ENCODE assay signal across 22 cellular contexts in the genomic region with DNA sequence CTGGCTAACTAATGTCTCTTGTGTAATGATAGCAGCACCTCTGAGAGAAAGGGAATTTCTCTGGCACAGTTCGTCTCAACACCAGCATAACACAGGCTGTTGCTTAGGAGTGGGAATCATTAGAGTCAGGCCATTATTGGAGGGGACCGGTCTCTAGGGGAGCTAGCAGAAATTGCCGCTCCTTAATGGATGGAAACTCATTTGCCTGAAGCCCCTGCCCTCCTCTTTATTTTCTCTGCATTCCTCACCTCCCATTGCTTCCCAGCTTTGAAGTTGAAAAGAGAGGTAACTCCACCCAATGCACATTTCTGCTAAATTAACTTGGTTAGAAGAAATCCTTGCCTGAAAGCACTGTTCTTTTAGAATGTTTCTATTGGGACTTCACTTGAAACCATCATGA. TPM values are rescaled to one million over a fixed set of nuclear protein-coding genes. Genes with fewer than 3 reads are reported as not detected.
DNase-seq lines count a peak whose midpoint lies in the region; ATAC-seq and TF ChIP-seq lines count a peak whose summit lies in the region.
"Had no signal": no experiment of that assay in that cellular context is flagged by ENCODE, and none has a peak within 500 bp of the region (broad histone marks: within the 10 kb centered on the region; RNA-seq: fewer than 3 reads in every experiment).

No MANE protein-coding gene starts in this region.

- H3K27ac ChIP-seq in HUES6 (ENCODE audit: low read depth, low read length) (no peak overlapping the region), neuronal stem cell (replicated peaks; ENCODE audit: low read length) (peak overlapping the region; percentile 80)
- H3K27ac ChIP-seq: C4-2B, HL-60 had no signal

- no peak for TF ChIP-seq CTCF in glutamatergic neuron (IDR thresholded peaks at IDR 0.05; ENCODE audit: partially characterized antibody, unreplicated experiment)

- H2BK12ac ChIP-seq in neuronal stem cell (ENCODE audit: low read length) = no peak overlapping the region

- H3K36me3 ChIP-seq in HUES6 (ENCODE audit: control insufficient read depth, insufficient read depth, low read length) (0 out of 2 replicates have a peak, but pooled peaks cover 7% of the 10 kb centered on the region), neuronal stem cell (replicated peaks in 1 of 2; ENCODE audit: control insufficient read depth in 2 of 2, insufficient read depth in 2 of 2, low read length in 2 of 2) (peaks cover 10 to 84% of the 10 kb centered on the region in 2 donors)

- WGBS in neuronal stem cell (ENCODE audit: extremely low coverage in 2 of 2, insufficient read length in 2 of 2, insufficient replicate concordance in 1 of 2), 2 donors = no CpG with 5 or more reads among the region's 3 CpGs

- H3K9ac ChIP-seq in HUES6 (ENCODE audit: low read length) (no peak overlapping the region), neuronal stem cell (ENCODE audit: low read depth, low read length, poor library complexity) (no peak overlapping the region)

- H2AFZ ChIP-seq in neuronal stem cell (ENCODE audit: low read length) = no peak overlapping the region

- H3K4me3 Mint-ChIP-seq in T-helper 17 cell = peak overlapping the region; percentile 39
- peak overlapping the region; percentile 60 for H3K4me3 Mint-ChIP-seq in glutamatergic neuron (ENCODE audit: unreplicated experiment)
- no peak overlapping the region for H3K4me3 Mint-ChIP-seq in stimulated activated naive B cell treated with anti-CD40 and anti-IgM and Interleukin-4, amounts not matched to agents 10 μg/mL and 1 μg/mL and 100 μg/mL, for 72 hours

- H3K4me3 ChIP-seq in HUES6 (ENCODE audit: low read depth, low read length) = peak overlapping the region; percentile 13; the same call in 1 of the 2 replicates
- H3K4me3 ChIP-seq in neuronal stem cell (ENCODE audit: low read length in 2 of 2) = no peak overlapping the region

- H3K4me1 ChIP-seq in HUES6 (ENCODE audit: control insufficient read depth, insufficient read depth, low read length) = peaks cover 54% of the 10 kb centered on the region
- H3K4me1 ChIP-seq in neuronal stem cell (ENCODE audit: control insufficient read depth in 2 of 2, insufficient read depth in 1 of 2, low read depth in 1 of 2, low read length in 2 of 2) = peaks cover 8 to 40% of the 10 kb centered on the region in 2 donors

- peaks cover 3% of the 10 kb centered on the region for H3K36me3 Mint-ChIP-seq in T-helper 17 cell (ENCODE audit: low read depth)
- H3K36me3 Mint-ChIP-seq in glutamatergic neuron (ENCODE audit: unreplicated experiment) = no peaks in the 10 kb centered on the region
- peaks cover 52 to 65% of the 10 kb centered on the region in 2 donors for H3K36me3 Mint-ChIP-seq in stimulated activated naive B cell treated with anti-CD40 and anti-IgM and Interleukin-4, amounts not matched to agents 10 μg/mL and 1 μg/mL and 100 μg/mL, for 72 hours

- peaks cover 27% of the 10 kb centered on the region for H3K9me3 Mint-ChIP-seq in glutamatergic neuron (ENCODE audit: unreplicated experiment)
- no peaks in the 10 kb centered on the region for H3K9me3 Mint-ChIP-seq in stimulated activated naive B cell treated with anti-CD40 and anti-IgM and Interleukin-4, amounts not matched to agents 10 μg/mL and 1 μg/mL and 100 μg/mL, for 72 hours

- peak overlapping the region; percentile 3 for H3K4me2 ChIP-seq in neuronal stem cell (ENCODE audit: insufficient read depth, low read length, poor library complexity, severe bottlenecking)

- H3K4me1 Mint-ChIP-seq in T-helper 17 cell (peaks cover 12% of the 10 kb centered on the region), glutamatergic neuron (ENCODE audit: low read depth, unreplicated experiment) (peaks cover 79% of the 10 kb centered on the region)
- H3K4me1 Mint-ChIP-seq in stimulated activated naive B cell treated with anti-CD40 and anti-IgM and Interleukin-4, amounts not matched to agents 10 μg/mL and 1 μg/mL and 100 μg/mL, for 72 hours = peaks cover 4 to 6% of the 10 kb centered on the region in 2 donors

- H4K91ac ChIP-seq in neuronal stem cell (ENCODE audit: low read depth, low read length, poor library complexity) = no peak overlapping the region

- H3K4ac ChIP-seq in neuronal stem cell (ENCODE audit: low read length) = no peak overlapping the region

- H2AK5ac ChIP-seq in neuronal stem cell (ENCODE audit: low read depth, low read length) = no peak overlapping the region

- no peak overlapping the region for H4K8ac ChIP-seq in neuronal stem cell (ENCODE audit: low read depth, low read length)

- peaks cover 4% of the 10 kb centered on the region for H3K79me1 ChIP-seq in neuronal stem cell (ENCODE audit: low read depth, low read length)

- H3K27me3 ChIP-seq in HUES6 (ENCODE audit: control insufficient read depth, insufficient read depth, low read length) = no peaks in the 10 kb centered on the region
- H3K27me3 ChIP-seq in neuronal stem cell (ENCODE audit: control insufficient read depth in 3 of 3, insufficient read depth in 3 of 3, low read depth in 1 of 3, low read length in 3 of 3) = no peaks in the 10 kb centered on the region

- no peaks in the 10 kb centered on the region for H3K27me3 Mint-ChIP-seq in T-helper 17 cell
- H3K27me3 Mint-ChIP-seq in glutamatergic neuron (ENCODE audit: unreplicated experiment) = peaks cover 16% of the 10 kb centered on the region
- H3K27me3 Mint-ChIP-seq in stimulated activated naive B cell treated with anti-CD40 and anti-IgM and Interleukin-4, amounts not matched to agents 10 μg/mL and 1 μg/mL and 100 μg/mL, for 72 hours = no peaks in the 10 kb centered on the region

- no peak overlapping the region for H2BK5ac ChIP-seq in neuronal stem cell (ENCODE audit: low read length)

- H3K9me3 ChIP-seq in HUES6 (ENCODE audit: control insufficient read depth, insufficient read depth, low read depth, low read length) (no peaks in the 10 kb centered on the region), T-helper 17 cell (ENCODE audit: control insufficient read depth, low read length, poor library complexity, severe bottlenecking) (no peaks in the 10 kb centered on the region), neuronal stem cell (replicated peaks in 1 of 2; ENCODE audit: control insufficient read depth in 2 of 2, insufficient read depth in 1 of 2, low read depth in 1 of 2, low read length in 2 of 2) (no peaks in the 10 kb centered on the region)

- DNase-seq in T-helper 17 cell (no peak), glutamatergic neuron (no peak), neuronal stem cell (ENCODE audit: low spot score) (no peak), T-helper 1 cell (no peak)
- DNase-seq in stimulated activated naive B cell treated with anti-CD40 and anti-IgM and Interleukin-4, amounts not matched to agents 10 μg/mL and 1 μg/mL and 100 μg/mL, for 72 hours = no peak
- DNase-seq: ACHN; AML-193; DMS79; H7; NCI-H1105; NCI-H2081; NCI-H2171 treated with DMSO at 0.1 percent for 48 hours; NCI-H446 treated with DMSO at 0.1 percent for 48 hours; NK-92 treated with Interleukin-12 subunit alpha and Interleukin-12 subunit beta, amount 100 ng/mL, for 24 hours; SHP77 treated with DMSO at 0.1 percent for 48 hours had no signal

- ATAC-seq in T-helper 17 cell (no peak), SK-N-SH treated with all-trans-retinoic acid at 6 μM for 48 hours (no peak)
- no peak for ATAC-seq in stimulated activated naive B cell treated with anti-CD40 and anti-IgM and Interleukin-4, amounts not matched to agents 10 μg/mL and 1 μg/mL and 100 μg/mL, for 72 hours (replicated peaks)

- H3K23ac ChIP-seq in neuronal stem cell (ENCODE audit: low read depth, low read length, poor library complexity) = no peak overlapping the region

- no peak overlapping the region for H3K18ac ChIP-seq in neuronal stem cell (ENCODE audit: low read length)

- H3K27ac Mint-ChIP-seq in T-helper 17 cell = no peak overlapping the region
- H3K27ac Mint-ChIP-seq in glutamatergic neuron (ENCODE audit: unreplicated experiment) = peak overlapping the region; percentile 79
- no peak overlapping the region for H3K27ac Mint-ChIP-seq in stimulated activated naive B cell treated with anti-CD40 and anti-IgM and Interleukin-4, amounts not matched to agents 10 μg/mL and 1 μg/mL and 100 μg/mL, for 72 hours

- no peak overlapping the region for H3K14ac ChIP-seq in neuronal stem cell (ENCODE audit: low read length)

- no peak overlapping the region for H2BK15ac ChIP-seq in neuronal stem cell (ENCODE audit: low read length)

- no peak overlapping the region for H2BK120ac ChIP-seq in neuronal stem cell (ENCODE audit: low read depth, low read length)

TF ChIP-seq in SK-N-SH treated with all-trans-retinoic acid at 6 μM for 48 hours, 23 proteins besides CTCF, POLR2A, EP300 and RAD21 (continues in another document):
- TF ChIP-seq, protein P1, sequence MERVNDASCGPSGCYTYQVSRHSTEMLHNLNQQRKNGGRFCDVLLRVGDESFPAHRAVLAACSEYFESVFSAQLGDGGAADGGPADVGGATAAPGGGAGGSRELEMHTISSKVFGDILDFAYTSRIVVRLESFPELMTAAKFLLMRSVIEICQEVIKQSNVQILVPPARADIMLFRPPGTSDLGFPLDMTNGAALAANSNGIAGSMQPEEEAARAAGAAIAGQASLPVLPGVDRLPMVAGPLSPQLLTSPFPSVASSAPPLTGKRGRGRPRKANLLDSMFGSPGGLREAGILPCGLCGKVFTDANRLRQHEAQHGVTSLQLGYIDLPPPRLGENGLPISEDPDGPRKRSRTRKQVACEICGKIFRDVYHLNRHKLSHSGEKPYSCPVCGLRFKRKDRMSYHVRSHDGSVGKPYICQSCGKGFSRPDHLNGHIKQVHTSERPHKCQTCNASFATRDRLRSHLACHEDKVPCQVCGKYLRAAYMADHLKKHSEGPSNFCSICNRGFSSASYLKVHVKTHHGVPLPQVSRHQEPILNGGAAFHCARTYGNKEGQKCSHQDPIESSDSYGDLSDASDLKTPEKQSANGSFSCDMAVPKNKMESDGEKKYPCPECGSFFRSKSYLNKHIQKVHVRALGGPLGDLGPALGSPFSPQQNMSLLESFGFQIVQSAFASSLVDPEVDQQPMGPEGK (CRISPR knock-in tag; IDR thresholded peaks at IDR 0.05; ENCODE audit: borderline replicate concordance) = no peak
- TF ChIP-seq GLIS3 (CRISPR knock-in tag; IDR thresholded peaks at IDR 0.05) (no peak), ZFP30 (CRISPR knock-in tag; IDR thresholded peaks at IDR 0.05) (no peak)
- TF ChIP-seq, protein P2, sequence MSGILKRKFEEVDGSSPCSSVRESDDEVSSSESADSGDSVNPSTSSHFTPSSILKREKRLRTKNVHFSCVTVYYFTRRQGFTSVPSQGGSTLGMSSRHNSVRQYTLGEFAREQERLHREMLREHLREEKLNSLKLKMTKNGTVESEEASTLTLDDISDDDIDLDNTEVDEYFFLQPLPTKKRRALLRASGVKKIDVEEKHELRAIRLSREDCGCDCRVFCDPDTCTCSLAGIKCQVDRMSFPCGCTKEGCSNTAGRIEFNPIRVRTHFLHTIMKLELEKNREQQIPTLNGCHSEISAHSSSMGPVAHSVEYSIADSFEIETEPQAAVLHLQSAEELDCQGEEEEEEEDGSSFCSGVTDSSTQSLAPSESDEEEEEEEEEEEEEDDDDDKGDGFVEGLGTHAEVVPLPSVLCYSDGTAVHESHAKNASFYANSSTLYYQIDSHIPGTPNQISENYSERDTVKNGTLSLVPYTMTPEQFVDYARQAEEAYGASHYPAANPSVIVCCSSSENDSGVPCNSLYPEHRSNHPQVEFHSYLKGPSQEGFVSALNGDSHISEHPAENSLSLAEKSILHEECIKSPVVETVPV (CRISPR knock-in tag; IDR thresholded peaks at IDR 0.05) = no peak

RNA-seq across cellular contexts. Expression of a gene that starts 11.9 kb away (rescaled TPM):
- total RNA-seq in T-helper 17 cell = under 1 TPM; 0.34 to 0.57 TPM
- 60.0 TPM for total RNA-seq in glutamatergic neuron (ENCODE audit: unreplicated experiment)
- polyA plus RNA-seq in neuronal stem cell (2013, experiment 1 of 2) = 50.0 TPM
- 47.3 TPM for polyA plus RNA-seq in neuronal stem cell (2013, experiment 2 of 2)
- total RNA-seq: HT1080, OCI-LY7, RPMI7951 had no signal

Comparison
In these comparisons a context has a peak if more than half of its experiments do, and no peak if none do; other contexts are left out.
1. H3K4me3 Mint-ChIP-seq: peak in T-helper 17 cell (single experiment) and glutamatergic neuron (single experiment); none in stimulated activated naive B cell treated with anti-CD40 and anti-IgM and Interleukin-4, amounts not matched to agents 10 μg/mL and 1 μg/mL and 100 μg/mL, for 72 hours (0 of 2).
2. RNA of a gene that starts 11.9 kb away (total RNA-seq): 60.0 TPM in glutamatergic neuron (single experiment); 0.34 to 0.57 TPM in T-helper 17 cell; every median in the first group is over 10 times any median in the second.